Comparison of ENCODE assay signal across 22 cellular contexts in genomic region chr2:123839326-123839725, GRCh38.
"Had no signal": no experiment of that assay in that cellular context is flagged by ENCODE, and none has a peak within 500 bp of the region (broad histone marks: within the 10 kb centered on the region; RNA-seq: fewer than 3 reads in every experiment).

No MANE protein-coding gene starts in this region.

- ATAC-seq: naive thymus-derived CD8-positive, alpha-beta T cell; pancreas; right cardiac atrium; stimulated activated naive B cell treated with anti-CD40 and anti-IgM and Interleukin-4, amounts not matched to agents 10 μg/mL and 1 μg/mL and 100 μg/mL, for 72 hours; upper lobe of right lung had no signal

- H3K27ac ChIP-seq: neutrophil, pancreas, prostate gland, right lobe of liver, sigmoid colon, stomach, thoracic aorta, thyroid gland, tibial nerve, upper lobe of right lung, uterus had no signal

- H3K4me3 ChIP-seq: pancreas, prostate gland, right lobe of liver, sigmoid colon, stomach, thoracic aorta, thyroid gland, tibial nerve, upper lobe of right lung, uterus had no signal

- H3K9me3 ChIP-seq: neutrophil, pancreas, prostate gland, right lobe of liver, thoracic aorta, thyroid gland, uterus had no signal

- H3K4me1 ChIP-seq: pancreas, prostate gland, right lobe of liver, sigmoid colon, stomach, thyroid gland, tibial nerve, upper lobe of right lung, uterus had no signal

- H3K36me3 ChIP-seq: neutrophil, pancreas, prostate gland, right lobe of liver, sigmoid colon, stomach, thoracic aorta, thyroid gland, tibial nerve, upper lobe of right lung, uterus had no signal

- DNase-seq: naive thymus-derived CD8-positive, alpha-beta T cell; nephron progenitor cell; nucleus accumbens; pancreas; right cardiac atrium; right lobe of liver; sigmoid colon; small intestine; stimulated activated CD4-positive, alpha-beta T cell treated with anti-CD3 and anti-CD28 coated beads, Interleukin-15, amount 100 ng/mL, for 24 hours; stimulated activated CD4-positive, alpha-beta T cell treated with anti-CD3 and anti-CD28 coated beads, Interleukin-2, amount 100 ng/mL, for 24 hours; stimulated activated CD4-positive, alpha-beta T cell treated with anti-CD3 and anti-CD28 coated beads, Interleukin-2, amount 100 ng/mL, for 48 hours; stimulated activated CD4-positive, alpha-beta T cell treated with anti-CD3 and anti-CD28 coated beads, Interleukin-4, amount 100 ng/mL, for 24 hours; stimulated activated naive B cell treated with anti-CD40 and anti-IgM and Interleukin-4, amounts not matched to agents 10 μg/mL and 1 μg/mL and 100 μg/mL, for 72 hours; stimulated activated naive CD4-positive, alpha-beta T cell treated with Interleukin-2 at 50 U/mL for 16 hours; stomach; thyroid gland; upper lobe of right lung; uterus had no signal

- H3K27me3 ChIP-seq: neutrophil, pancreas, right lobe of liver, sigmoid colon, stomach, thyroid gland, tibial nerve, upper lobe of right lung, uterus had no signal
